21 cellular contexts compared by ENCODE assay signal in the genomic region with DNA sequence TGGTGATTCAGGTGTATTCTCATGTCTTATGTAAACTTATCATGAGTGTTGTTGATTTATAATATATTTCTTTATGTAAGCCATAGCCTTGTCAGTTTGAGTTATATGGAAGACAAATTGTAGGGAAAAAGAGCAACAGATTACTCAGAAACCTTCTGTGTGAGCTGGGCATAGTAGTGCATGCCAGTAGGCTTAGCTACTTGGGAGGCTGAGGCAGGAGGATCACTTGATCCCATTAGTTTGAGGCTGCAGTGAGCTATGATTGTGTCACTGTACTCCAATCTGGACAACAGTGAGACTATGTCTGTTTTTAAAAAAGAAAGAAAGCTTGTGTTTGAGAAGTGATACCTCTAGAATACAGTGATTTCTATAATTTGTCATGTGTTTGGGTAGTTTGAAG. TPM values are rescaled to one million over a fixed set of nuclear protein-coding genes. Genes with fewer than 3 reads are reported as not detected.
A peak's percentile ranks its signal among the peaks of the same experiment; 100 is the strongest.
DNase-seq lines count a peak whose midpoint lies in the region; ATAC-seq, FAIRE-seq and TF ChIP-seq lines count a peak whose summit lies in the region.
"Had no signal": no experiment of that assay in that cellular context is flagged by ENCODE, and none has a peak within 500 bp of the region (broad histone marks: within the 10 kb centered on the region; RNA-seq: fewer than 3 reads in every experiment).

No MANE protein-coding gene starts in this region.

- H3K27me3 ChIP-seq in DOHH2 (ENCODE audit: control insufficient read depth, low read length) (no peaks in the 10 kb centered on the region), OCI-LY1 (ENCODE audit: insufficient read depth, low read length) (no peaks in the 10 kb centered on the region), iPS-18a (ENCODE audit: control insufficient read depth, insufficient read depth, low read length) (peaks cover 9% of the 10 kb centered on the region)
- H3K27me3 ChIP-seq: cardiac muscle cell, vagina had no signal

- DNase-seq in A549 (ENCODE audit: low read depth in 1 of 2, low spot score in 1 of 2) (no peak), SW480 (ENCODE audit: low spot score) (no peak), GDM1 (lab: John Stamatoyannopoulos, UW) (no peak)
- DNase-seq: activated CD4-positive, alpha-beta T cell treated with anti-CD3 and anti-CD28 coated beads for 1 hour; foreskin melanocyte; H7; left cardiac atrium; NCI-H146; NCI-H2171 treated with DMSO at 0.1 percent for 48 hours; NCI-H69; small intestine; stimulated activated CD4-positive, alpha-beta T cell treated with anti-CD3 and anti-CD28 coated beads, Interleukin-4, amount 100 ng/mL, for 1 hour; substantia nigra had no signal

- no peak overlapping the region for H3K4me3 ChIP-seq in A549
- peak overlapping the region; percentile 80 for H3K4me3 ChIP-seq in DOHH2 (ENCODE audit: low read length)
- H3K4me3 ChIP-seq in OCI-LY1 (ENCODE audit: low read depth, low read length, poor library complexity, severe bottlenecking) = peak overlapping the region; percentile 92
- H3K4me3 ChIP-seq in iPS-18a (ENCODE audit: low read length) = peak overlapping the region; percentile 98

- ATAC-seq in A549 = no peak
- no peak for ATAC-seq in HG02759 (IDR thresholded peaks at IDR 0.05; ENCODE audit: unreplicated experiment)
- no peak for ATAC-seq in GM21367 (IDR thresholded peaks at IDR 0.05; ENCODE audit: unreplicated experiment)
- ATAC-seq: left cardiac atrium; natural killer cell treated with Interleukin-12 subunit alpha and Interleukin-12 subunit beta and Interleukin-15 and Interleukin-18, amount 100 ng/mL, for 72 hours had no signal

- H3K9me3 ChIP-seq in A549 = no peaks in the 10 kb centered on the region
- no peaks in the 10 kb centered on the region for H3K9me3 ChIP-seq in DOHH2 (ENCODE audit: control insufficient read depth, insufficient read depth, low read length)
- no peaks in the 10 kb centered on the region for H3K9me3 ChIP-seq in OCI-LY1 (ENCODE audit: low read length)
- no peaks in the 10 kb centered on the region for H3K9me3 ChIP-seq in iPS-18a (ENCODE audit: control insufficient read depth, low read depth, low read length)
- H3K9me3 ChIP-seq: vagina had no signal

- no peak for TF ChIP-seq POLR2A in A549 (IDR thresholded peaks at IDR 0.05; ENCODE audit: low read length)

- H3K4me2 ChIP-seq in A549 (peak overlapping the region; percentile 91; the same call in 2 of the 3 replicates), DOHH2 (ENCODE audit: low read length) (peak overlapping the region; percentile 89), OCI-LY1 (ENCODE audit: low read length) (peak overlapping the region; percentile 67)

- H3K4me1 ChIP-seq in A549 (peaks cover 24% of the 10 kb centered on the region), DOHH2 (ENCODE audit: control insufficient read depth, low read length) (peaks cover 36% of the 10 kb centered on the region), OCI-LY1 (ENCODE audit: insufficient read depth, low read length, severe bottlenecking) (peaks cover 24% of the 10 kb centered on the region), iPS-18a (ENCODE audit: control insufficient read depth, low read depth, low read length) (peaks cover 21% of the 10 kb centered on the region)

- H3K9ac ChIP-seq in OCI-LY1 (ENCODE audit: low read length) = peak overlapping the region; percentile 93; the same call in 1 of the 2 replicates
- no peak overlapping the region for H3K9ac ChIP-seq in iPS-18a (ENCODE audit: low read length)

- no peak overlapping the region for H3K27ac ChIP-seq in A549
- H3K27ac ChIP-seq in DOHH2 (ENCODE audit: low read depth, low read length) = peak overlapping the region; percentile 82
- H3K27ac ChIP-seq in OCI-LY1 (ENCODE audit: low read depth, low read length, poor library complexity, severe bottlenecking) = peak overlapping the region; percentile 71
- H3K27ac ChIP-seq in iPS-18a (ENCODE audit: low read length) = no peak overlapping the region
- H3K27ac ChIP-seq: cardiac muscle cell, vagina had no signal

- FAIRE-seq in A549 (lab: Jason Lieb, UNC) = no peak
- FAIRE-seq: small intestine had no signal

- TF ChIP-seq CTCF in A549 (IDR thresholded peaks at IDR 0.05) (no peak), DOHH2 (IDR thresholded peaks at IDR 0.05; ENCODE audit: low read depth, low read length, poor library complexity, severe bottlenecking) (no peak), OCI-LY1 (IDR thresholded peaks at IDR 0.05; ENCODE audit: low read length) (no peak)

- TF ChIP-seq EP300 in A549 (IDR thresholded peaks at IDR 0.05) = no peak

- H3K79me2 ChIP-seq in DOHH2 (ENCODE audit: control insufficient read depth, low read length) = peaks cover 81% of the 10 kb centered on the region
- H3K79me2 ChIP-seq in OCI-LY1 (ENCODE audit: insufficient read depth, low read length) = peaks cover 43% of the 10 kb centered on the region

- H3F3A ChIP-seq in DOHH2 (ENCODE audit: control insufficient read depth, insufficient read depth) = peaks cover 7% of the 10 kb centered on the region
- no peaks in the 10 kb centered on the region for H3F3A ChIP-seq in OCI-LY1 (ENCODE audit: insufficient read depth, low read length)

- no peak overlapping the region for H2AFZ ChIP-seq in OCI-LY1 (ENCODE audit: low read length)

- POLR2A ChIA-PET in A549 (lab: Yijun Ruan, JAX) = interaction anchor here (1.4 kb wide), 1 partner anchor 82 kb away, joined by 6 read pairs; a partner anchor contains a TSS

- TF ChIP-seq RAD21 in A549 (conservative IDR thresholded peaks at IDR 0.05 in 1 of 2, IDR thresholded peaks at IDR 0.05 in 1 of 2) = no peak

- CTCF ChIA-PET in A549 (lab: Yijun Ruan, JAX) = interaction anchor here (0.6 to 1.5 kb wide), 7 partner anchors 9 to 206 kb away, joined by 3 to 5 read pairs (median 3); a partner anchor contains a TSS

- H3K36me3 ChIP-seq in DOHH2 (ENCODE audit: control insufficient read depth, low read length) = peaks cover 91% of the 10 kb centered on the region
- H3K36me3 ChIP-seq in OCI-LY1 (ENCODE audit: insufficient read depth, low read length) = peaks cover 36% of the 10 kb centered on the region
- H3K36me3 ChIP-seq in iPS-18a (ENCODE audit: control insufficient read depth, low read depth, low read length) = peaks cover 19% of the 10 kb centered on the region
- H3K36me3 ChIP-seq: vagina had no signal

- no peaks in the 10 kb centered on the region for H3K9me2 ChIP-seq in DOHH2 (replicated peaks; ENCODE audit: control insufficient read depth, low read length)
- H3K9me2 ChIP-seq in OCI-LY1 (ENCODE audit: low read depth, low read length) = no peaks in the 10 kb centered on the region

- H4K20me1 ChIP-seq in DOHH2 (ENCODE audit: control insufficient read depth, insufficient read depth, low read depth, low read length) (no peaks in the 10 kb centered on the region), OCI-LY1 (ENCODE audit: insufficient read depth, low read length) (no peaks in the 10 kb centered on the region)

TF ChIP-seq in A549, 52 proteins besides CTCF, POLR2A, EP300 and RAD21 (continues in another document):
- TF ChIP-seq HOXA7 (CRISPR knock-in tag; IDR thresholded peaks at IDR 0.05) (no peak), NFE2L2 (conservative IDR thresholded peaks at IDR 0.05; ENCODE audit: low read length) (no peak), JUN (IDR thresholded peaks at IDR 0.05) (no peak), MAZ (IDR thresholded peaks at IDR 0.05; ENCODE audit: borderline replicate concordance, low read depth, low read length) (no peak), HDAC2 (IDR thresholded peaks at IDR 0.05) (no peak), NPAS2 (CRISPR knock-in tag; IDR thresholded peaks at IDR 0.05; ENCODE audit: borderline replicate concordance) (no peak), FOXS1 (CRISPR knock-in tag; IDR thresholded peaks at IDR 0.05) (no peak), RARB (CRISPR knock-in tag; IDR thresholded peaks at IDR 0.05) (no peak), HOXB13 (CRISPR knock-in tag; IDR thresholded peaks at IDR 0.05; ENCODE audit: low read depth) (no peak), TFCP2L1 (CRISPR knock-in tag; IDR thresholded peaks at IDR 0.05) (no peak)
- TF ChIP-seq, protein P1, sequence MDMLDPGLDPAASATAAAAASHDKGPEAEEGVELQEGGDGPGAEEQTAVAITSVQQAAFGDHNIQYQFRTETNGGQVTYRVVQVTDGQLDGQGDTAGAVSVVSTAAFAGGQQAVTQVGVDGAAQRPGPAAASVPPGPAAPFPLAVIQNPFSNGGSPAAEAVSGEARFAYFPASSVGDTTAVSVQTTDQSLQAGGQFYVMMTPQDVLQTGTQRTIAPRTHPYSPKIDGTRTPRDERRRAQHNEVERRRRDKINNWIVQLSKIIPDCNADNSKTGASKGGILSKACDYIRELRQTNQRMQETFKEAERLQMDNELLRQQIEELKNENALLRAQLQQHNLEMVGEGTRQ (IDR thresholded peaks at IDR 0.05) = no peak
- TF ChIP-seq, protein P2, sequence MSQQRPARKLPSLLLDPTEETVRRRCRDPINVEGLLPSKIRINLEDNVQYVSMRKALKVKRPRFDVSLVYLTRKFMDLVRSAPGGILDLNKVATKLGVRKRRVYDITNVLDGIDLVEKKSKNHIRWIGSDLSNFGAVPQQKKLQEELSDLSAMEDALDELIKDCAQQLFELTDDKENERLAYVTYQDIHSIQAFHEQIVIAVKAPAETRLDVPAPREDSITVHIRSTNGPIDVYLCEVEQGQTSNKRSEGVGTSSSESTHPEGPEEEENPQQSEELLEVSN (IDR thresholded peaks at IDR 0.05; ENCODE audit: borderline replicate concordance, low read depth) = no peak
- TF ChIP-seq, protein P3, sequence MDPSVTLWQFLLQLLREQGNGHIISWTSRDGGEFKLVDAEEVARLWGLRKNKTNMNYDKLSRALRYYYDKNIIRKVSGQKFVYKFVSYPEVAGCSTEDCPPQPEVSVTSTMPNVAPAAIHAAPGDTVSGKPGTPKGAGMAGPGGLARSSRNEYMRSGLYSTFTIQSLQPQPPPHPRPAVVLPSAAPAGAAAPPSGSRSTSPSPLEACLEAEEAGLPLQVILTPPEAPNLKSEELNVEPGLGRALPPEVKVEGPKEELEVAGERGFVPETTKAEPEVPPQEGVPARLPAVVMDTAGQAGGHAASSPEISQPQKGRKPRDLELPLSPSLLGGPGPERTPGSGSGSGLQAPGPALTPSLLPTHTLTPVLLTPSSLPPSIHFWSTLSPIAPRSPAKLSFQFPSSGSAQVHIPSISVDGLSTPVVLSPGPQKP (IDR thresholded peaks at IDR 0.05; ENCODE audit: low read depth, low read length) = no peak

RNA-seq across cellular contexts. Expression of a gene that starts 2.2 kb away (rescaled TPM):
- 6.2 and 7.0 TPM in 2 replicates for polyA plus RNA-seq in A549 (2011; rRNA removed)
- 1.6 and 2.0 TPM in 2 replicates for polyA plus RNA-seq in A549 (2012; cell fraction: cytosol; rRNA removed)
- 1.4 and 1.6 TPM in 2 replicates for polyA plus RNA-seq in A549 (2012; cell fraction: nucleus; rRNA removed)
- polyA plus RNA-seq in A549 (2017; fragmentation: RNase III; extraction: RNeasy Plus Mini Kit Qiagen cat#74134 plus additional on column Dnase treatment) = 3.9 to 4.7 TPM (median 4.2 TPM) in 3 replicates
- 5.8 and 10.3 TPM in 2 replicates for polyA minus RNA-seq in A549 (2011; rRNA and poly(A)+ RNA removed)

Comparison
In these comparisons a context has a peak if more than half of its experiments do, and no peak if none do; other contexts are left out.
1. H3K27ac ChIP-seq: peak in DOHH2 (single experiment) and OCI-LY1 (single experiment); none in A549 (0 of 2) and iPS-18a (single experiment).
2. Peak in every context shown above with its lines, with median percentiles within 50 percentile points of each other: H3K4me2 ChIP-seq.